Comparison of ENCODE assay signal across 10 cellular contexts in the genomic region with DNA sequence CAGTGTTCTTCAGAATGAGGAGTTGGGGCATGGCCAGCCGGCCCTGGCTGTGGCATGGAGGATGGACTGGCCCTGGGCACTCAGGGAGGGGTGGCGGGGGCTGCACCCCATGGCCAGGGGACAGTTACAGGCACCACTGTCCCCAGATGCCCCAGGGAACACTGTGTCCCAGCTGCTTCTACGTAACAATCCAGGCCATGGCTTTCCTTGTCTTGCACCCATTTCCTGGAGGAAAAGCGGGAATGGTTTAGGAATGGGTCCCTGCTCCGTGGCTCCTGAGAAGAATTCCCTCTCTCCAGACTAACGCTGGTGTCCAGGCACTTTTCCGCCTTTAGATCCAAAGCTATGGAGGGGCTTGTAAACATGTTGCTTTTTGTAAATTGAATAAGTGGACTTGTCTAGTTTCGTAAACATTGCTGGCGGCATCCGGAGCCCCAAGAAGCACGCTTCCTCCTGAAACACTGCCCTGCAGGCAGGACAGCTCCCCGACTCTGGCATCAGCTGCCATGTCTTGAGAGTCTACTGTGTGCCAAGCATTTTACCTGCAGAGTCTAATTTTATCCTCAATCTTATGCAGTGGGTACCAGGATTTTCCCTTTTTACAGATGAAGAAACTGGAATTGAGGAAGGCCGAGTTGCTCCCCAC.
DNase-seq lines count a peak whose midpoint lies in the region; ATAC-seq and TF ChIP-seq lines count a peak whose summit lies in the region.
"Had no signal": no experiment of that assay in that cellular context is flagged by ENCODE, and none has a peak within 500 bp of the region (broad histone marks: within the 10 kb centered on the region; RNA-seq: fewer than 3 reads in every experiment).

No MANE protein-coding gene starts in this region.

- peak overlapping the region; percentile 89 for H3K27ac Mint-ChIP-seq in activated CD4-positive, alpha-beta T cell treated with anti-CD3 and anti-CD28 coated beads, Interleukin-2, amount 10 ng/mL, durations not matched to agents 24 days and 14 days
- H3K27ac Mint-ChIP-seq in activated CD4-positive, alpha-beta memory T cell treated with anti-CD3 and anti-CD28 coated beads for 36 hours, result peak overlapping the region; percentile 89

- POLR2A ChIA-PET in activated CD4-positive, alpha-beta memory T cell treated with anti-CD3 and anti-CD28 coated beads for 36 hours (lab: Charles Lee), result interaction anchor here (1.1 to 1.5 kb wide), 3 partner anchors 24 to 338 kb away, joined by 3 to 5 read pairs (median 3); no protein-coding TSS in a partner anchor

- no peak overlapping the region for H3K27ac ChIP-seq in iPS-20b (ENCODE audit: low read length)
- peak overlapping the region; percentile 39 for H3K27ac ChIP-seq in subcutaneous abdominal adipose tissue (ENCODE audit: low read depth, low read length)

- peak overlapping the region; percentile 76 for H3K4me3 Mint-ChIP-seq in activated CD4-positive, alpha-beta T cell treated with anti-CD3 and anti-CD28 coated beads, Interleukin-2, amount 10 ng/mL, durations not matched to agents 24 days and 14 days
- H3K4me3 Mint-ChIP-seq in activated CD4-positive, alpha-beta memory T cell treated with anti-CD3 and anti-CD28 coated beads for 36 hours, result peak overlapping the region; percentile 74

- H3K9me3 ChIP-seq in iPS-20b (ENCODE audit: insufficient read depth, low read depth, low read length) (no peaks in the 10 kb centered on the region), subcutaneous abdominal adipose tissue (ENCODE audit: control insufficient read depth in 5 of 5, low read length in 5 of 5) (no peaks in the 10 kb centered on the region)
- H3K9me3 ChIP-seq: uterus had no signal

- intact Hi-C loops in activated CD4-positive, alpha-beta T cell treated with anti-CD3 and anti-CD28 coated beads, Interleukin-2, amount 10 ng/mL, durations not matched to agents 24 days and 14 days (cut with micrococcal nuclease), result loop anchor here (1.0 to 5.0 kb wide), 3 partner anchors 25 to 332 kb away; no protein-coding TSS in a partner anchor
- intact Hi-C loops in activated CD4-positive, alpha-beta memory T cell treated with anti-CD3 and anti-CD28 coated beads for 36 hours (cut with micrococcal nuclease), result loop anchor here (1.0 to 10.0 kb wide), 2 partner anchors 25 to 335 kb away; no protein-coding TSS in a partner anchor

- peaks cover 2% of the 10 kb centered on the region for H3K36me3 Mint-ChIP-seq in activated CD4-positive, alpha-beta T cell treated with anti-CD3 and anti-CD28 coated beads, Interleukin-2, amount 10 ng/mL, durations not matched to agents 24 days and 14 days (ENCODE audit: low read depth)
- H3K36me3 Mint-ChIP-seq in activated CD4-positive, alpha-beta memory T cell treated with anti-CD3 and anti-CD28 coated beads for 36 hours, result peaks cover 2% of the 10 kb centered on the region

- ATAC-seq in HG02852 (IDR thresholded peaks at IDR 0.05; ENCODE audit: unreplicated experiment) (no peak), GM21360 (IDR thresholded peaks at IDR 0.05; ENCODE audit: unreplicated experiment) (no peak)

- 0 out of 2 replicates have a peak overlapping the region, but pooled peaks have one; percentile 0 for H3K9ac ChIP-seq in iPS-20b (ENCODE audit: low read depth, low read length)
- peak overlapping the region in 3 of 5 donors; percentile 56 to 70 (median 64) for H3K9ac ChIP-seq in subcutaneous abdominal adipose tissue (ENCODE audit: low read length in 5 of 5)

- H3K4me1 ChIP-seq in iPS-20b (ENCODE audit: insufficient read depth, low read length) (peaks cover 11% of the 10 kb centered on the region; the same call in 1 of the 2 replicates), subcutaneous abdominal adipose tissue (ENCODE audit: control insufficient read depth in 5 of 5, insufficient read depth in 5 of 5, low read length in 5 of 5) (peaks cover 4 to 32% (median 6%) of the 10 kb centered on the region in 5 donors)
- H3K4me1 ChIP-seq: uterus had no signal

- H3K9me3 Mint-ChIP-seq in activated CD4-positive, alpha-beta T cell treated with anti-CD3 and anti-CD28 coated beads, Interleukin-2, amount 10 ng/mL, durations not matched to agents 24 days and 14 days, result no peaks in the 10 kb centered on the region
- no peaks in the 10 kb centered on the region for H3K9me3 Mint-ChIP-seq in activated CD4-positive, alpha-beta memory T cell treated with anti-CD3 and anti-CD28 coated beads for 36 hours
- H3K9me3 Mint-ChIP-seq: neural crest cell had no signal

- no peaks in the 10 kb centered on the region for H3K27me3 Mint-ChIP-seq in activated CD4-positive, alpha-beta T cell treated with anti-CD3 and anti-CD28 coated beads, Interleukin-2, amount 10 ng/mL, durations not matched to agents 24 days and 14 days
- H3K27me3 Mint-ChIP-seq in activated CD4-positive, alpha-beta memory T cell treated with anti-CD3 and anti-CD28 coated beads for 36 hours, result no peaks in the 10 kb centered on the region

- CTCF ChIA-PET in activated CD4-positive, alpha-beta memory T cell treated with anti-CD3 and anti-CD28 coated beads for 36 hours (lab: Charles Lee), result interaction anchor here (0.6 to 2.1 kb wide), 7 partner anchors 10 to 337 kb away, joined by 3 to 6 read pairs (median 3); no protein-coding TSS in a partner anchor

- H3K27me3 ChIP-seq in iPS-20b (ENCODE audit: insufficient read depth, low read length) (no peaks in the 10 kb centered on the region), subcutaneous abdominal adipose tissue (ENCODE audit: control insufficient read depth in 5 of 5, insufficient read depth in 4 of 5, low read length in 5 of 5) (no peaks in the 10 kb centered on the region)
- H3K27me3 ChIP-seq: uterus had no signal

- no peak for TF ChIP-seq CTCF in GM10266 (IDR thresholded peaks at IDR 0.05; ENCODE audit: control insufficient read depth, insufficient read depth, low read depth, missing control alignments)

- H3K36me3 ChIP-seq in iPS-20b (ENCODE audit: insufficient read depth, low read depth, low read length), result no peaks in the 10 kb centered on the region
- H3K36me3 ChIP-seq in subcutaneous abdominal adipose tissue (ENCODE audit: control insufficient read depth in 5 of 5, insufficient read depth in 5 of 5, low read length in 5 of 5), result no peaks in the 10 kb centered on the region
- H3K36me3 ChIP-seq: uterus had no signal

- H3K4me1 Mint-ChIP-seq in activated CD4-positive, alpha-beta T cell treated with anti-CD3 and anti-CD28 coated beads, Interleukin-2, amount 10 ng/mL, durations not matched to agents 24 days and 14 days, result peaks cover 56% of the 10 kb centered on the region
- peaks cover 36% of the 10 kb centered on the region for H3K4me1 Mint-ChIP-seq in activated CD4-positive, alpha-beta memory T cell treated with anti-CD3 and anti-CD28 coated beads for 36 hours (ENCODE audit: low read depth)

- no peak for DNase-seq in activated CD4-positive, alpha-beta T cell treated with anti-CD3 and anti-CD28 coated beads, Interleukin-2, amount 10 ng/mL, durations not matched to agents 24 days and 14 days
- DNase-seq in activated CD4-positive, alpha-beta T cell treated with anti-CD3 and anti-CD28 coated beads for 1 hour, result no peak
- DNase-seq in activated CD4-positive, alpha-beta memory T cell treated with anti-CD3 and anti-CD28 coated beads for 36 hours, result no peak
- no peak for DNase-seq in GM10266 (ENCODE audit: extremely low spot score)
- DNase-seq: uterus had no signal

- H3K4me3 ChIP-seq in iPS-20b (ENCODE audit: low read length) (no peak overlapping the region), subcutaneous abdominal adipose tissue (ENCODE audit: low read depth in 1 of 5, low read length in 5 of 5) (peak overlapping the region; percentile 6 to 67 (median 64))
- H3K4me3 ChIP-seq: uterus had no signal
